Comparison of ENCODE assay signal across 32 cellular contexts in genomic region chr11:14229472-14229871, GRCh38.
"Had no signal": no experiment of that assay in that cellular context is flagged by ENCODE, and none has a peak within 500 bp of the region (broad histone marks: within the 10 kb centered on the region; RNA-seq: fewer than 3 reads in every experiment).

No MANE protein-coding gene starts in this region.

- H3K4me3 Mint-ChIP-seq: activated CD4-positive, alpha-beta memory T cell treated with anti-CD3 and anti-CD28 coated beads, Interleukin-2, amount 10 ng/mL, durations not matched to agents 7 days and 5 days; activated CD4-positive, alpha-beta T cell treated with anti-CD3 and anti-CD28 coated beads, Interleukin-2, amount 10 ng/mL, durations not matched to agents 7 days and 5 days; activated naive CD4-positive, alpha-beta T cell treated with anti-CD3 and anti-CD28 coated beads, Interleukin-2, amount 10 ng/mL, durations not matched to agents 7 days and 5 days; activated naive CD8-positive, alpha-beta T cell treated with anti-CD3 and anti-CD28 coated beads, Interleukin-2, amount 10 ng/mL, durations not matched to agents 7 days and 5 days; activated T-cell treated with anti-CD3 and anti-CD28 coated beads, Interleukin-2, amount 50 U/mL, for 24 hours; brain; natural killer cell treated with Interleukin-12 subunit alpha and Interleukin-12 subunit beta and Interleukin-15 and Interleukin-18, amount 100 ng/mL, for 72 hours; stimulated activated naive B cell treated with anti-CD40 and anti-IgM and Interleukin-4, amounts not matched to agents 10 μg/mL and 1 μg/mL and 100 μg/mL, for 72 hours; T-helper 17 cell had no signal

- H3K27me3 ChIP-seq: ascending aorta, gastroesophageal sphincter, left lung, pancreas, thyroid gland, upper lobe of right lung had no signal

- H2AFZ ChIP-seq: hepatocyte had no signal

- H3K4me2 ChIP-seq: hepatocyte, smooth muscle cell had no signal

- H3K27me3 Mint-ChIP-seq: T-helper 17 cell had no signal

- FAIRE-seq: pancreas had no signal

- H3K9me3 Mint-ChIP-seq: activated CD4-positive, alpha-beta memory T cell treated with anti-CD3 and anti-CD28 coated beads, Interleukin-2, amount 10 ng/mL, durations not matched to agents 7 days and 5 days; activated naive CD4-positive, alpha-beta T cell treated with anti-CD3 and anti-CD28 coated beads, Interleukin-2, amount 10 ng/mL, durations not matched to agents 7 days and 5 days; activated T-cell treated with anti-CD3 and anti-CD28 coated beads, Interleukin-2, amount 50 U/mL, for 24 hours; natural killer cell treated with Interleukin-12 subunit alpha and Interleukin-12 subunit beta and Interleukin-15 and Interleukin-18, amount 100 ng/mL, for 72 hours had no signal

- H3K27ac Mint-ChIP-seq: activated CD4-positive, alpha-beta memory T cell treated with anti-CD3 and anti-CD28 coated beads, Interleukin-2, amount 10 ng/mL, durations not matched to agents 7 days and 5 days; activated CD4-positive, alpha-beta T cell treated with anti-CD3 and anti-CD28 coated beads, Interleukin-2, amount 10 ng/mL, durations not matched to agents 7 days and 5 days; activated naive CD4-positive, alpha-beta T cell treated with anti-CD3 and anti-CD28 coated beads, Interleukin-2, amount 10 ng/mL, durations not matched to agents 7 days and 5 days; activated naive CD8-positive, alpha-beta T cell treated with anti-CD3 and anti-CD28 coated beads, Interleukin-2, amount 10 ng/mL, durations not matched to agents 7 days and 5 days; activated T-cell treated with anti-CD3 and anti-CD28 coated beads, Interleukin-2, amount 50 U/mL, for 24 hours; brain; natural killer cell treated with Interleukin-12 subunit alpha and Interleukin-12 subunit beta and Interleukin-15 and Interleukin-18, amount 100 ng/mL, for 72 hours; stimulated activated naive B cell treated with anti-CD40 and anti-IgM and Interleukin-4, amounts not matched to agents 10 μg/mL and 1 μg/mL and 100 μg/mL, for 72 hours; T-helper 17 cell had no signal

- H3K4me1 ChIP-seq: ascending aorta, left lung, pancreas, psoas muscle, thyroid gland, upper lobe of right lung had no signal

- H3K36me3 Mint-ChIP-seq: activated naive CD4-positive, alpha-beta T cell treated with anti-CD3 and anti-CD28 coated beads, Interleukin-2, amount 10 ng/mL, durations not matched to agents 7 days and 5 days; activated naive CD8-positive, alpha-beta T cell treated with anti-CD3 and anti-CD28 coated beads, Interleukin-2, amount 10 ng/mL, durations not matched to agents 7 days and 5 days; brain; natural killer cell treated with Interleukin-12 subunit alpha and Interleukin-12 subunit beta and Interleukin-15 and Interleukin-18, amount 100 ng/mL, for 72 hours; stimulated activated naive B cell treated with anti-CD40 and anti-IgM and Interleukin-4, amounts not matched to agents 10 μg/mL and 1 μg/mL and 100 μg/mL, for 72 hours had no signal

- H3K79me2 ChIP-seq: hepatocyte had no signal

- H3K9me3 ChIP-seq: ascending aorta, mucosa of descending colon, neutrophil, pancreas, thyroid gland, upper lobe of right lung had no signal

- DNase-seq: activated CD4-positive, alpha-beta memory T cell treated with anti-CD3 and anti-CD28 coated beads, Interleukin-2, amount 10 ng/mL, durations not matched to agents 7 days and 5 days; activated CD4-positive, alpha-beta T cell treated with anti-CD3 and anti-CD28 coated beads for 1 hour; activated CD4-positive, alpha-beta T cell treated with anti-CD3 and anti-CD28 coated beads, Interleukin-2, amount 10 ng/mL, durations not matched to agents 7 days and 5 days; activated CD8-positive, alpha-beta memory T cell treated with anti-CD3 and anti-CD28 coated beads, Interleukin-2, amount 50 U/mL, for 48 hours; activated gamma-delta T cell; activated naive CD4-positive, alpha-beta T cell treated with anti-CD3 and anti-CD28 coated beads, Interleukin-2, amount 10 ng/mL, durations not matched to agents 7 days and 5 days; activated naive CD8-positive, alpha-beta T cell treated with anti-CD3 and anti-CD28 coated beads, Interleukin-2, amount 10 ng/mL, durations not matched to agents 7 days and 5 days; activated T-cell treated with anti-CD3 and anti-CD28 coated beads, Interleukin-2, amount 50 U/mL, for 24 hours; dorsolateral prefrontal cortex; effector memory CD4-positive, alpha-beta T cell; erythroblast; left lung; mucosa of descending colon; pancreas; psoas muscle; stimulated activated CD4-positive, alpha-beta T cell treated with anti-CD3 and anti-CD28 coated beads, Interleukin-15, amount 100 ng/mL, for 24 hours; stimulated activated CD4-positive, alpha-beta T cell treated with anti-CD3 and anti-CD28 coated beads, Interleukin-2, amount 100 ng/mL, for 24 hours; stimulated activated naive B cell treated with anti-CD40 and anti-IgM and Interleukin-4, amounts not matched to agents 10 μg/mL and 1 μg/mL and 100 μg/mL, for 72 hours; stomach; T-helper 17 cell; T1000; thyroid gland; upper lobe of right lung had no signal

- H3K36me3 ChIP-seq: ascending aorta, gastroesophageal sphincter, left lung, neutrophil, pancreas, stomach, thyroid gland, upper lobe of right lung had no signal

- H3K4me3 ChIP-seq: ascending aorta, coronary artery, gastroesophageal sphincter, hepatocyte, left lung, lung, mucosa of descending colon, pancreas, psoas muscle, smooth muscle cell, stomach, thyroid gland, upper lobe of right lung had no signal

- H3K27ac ChIP-seq: ascending aorta, coronary artery, dorsolateral prefrontal cortex, gastroesophageal sphincter, hepatocyte, left lung, neutrophil, pancreas, psoas muscle, stomach, thyroid gland, upper lobe of right lung had no signal
